ENCODE assay signal across 8 cellular contexts in the genomic region with DNA sequence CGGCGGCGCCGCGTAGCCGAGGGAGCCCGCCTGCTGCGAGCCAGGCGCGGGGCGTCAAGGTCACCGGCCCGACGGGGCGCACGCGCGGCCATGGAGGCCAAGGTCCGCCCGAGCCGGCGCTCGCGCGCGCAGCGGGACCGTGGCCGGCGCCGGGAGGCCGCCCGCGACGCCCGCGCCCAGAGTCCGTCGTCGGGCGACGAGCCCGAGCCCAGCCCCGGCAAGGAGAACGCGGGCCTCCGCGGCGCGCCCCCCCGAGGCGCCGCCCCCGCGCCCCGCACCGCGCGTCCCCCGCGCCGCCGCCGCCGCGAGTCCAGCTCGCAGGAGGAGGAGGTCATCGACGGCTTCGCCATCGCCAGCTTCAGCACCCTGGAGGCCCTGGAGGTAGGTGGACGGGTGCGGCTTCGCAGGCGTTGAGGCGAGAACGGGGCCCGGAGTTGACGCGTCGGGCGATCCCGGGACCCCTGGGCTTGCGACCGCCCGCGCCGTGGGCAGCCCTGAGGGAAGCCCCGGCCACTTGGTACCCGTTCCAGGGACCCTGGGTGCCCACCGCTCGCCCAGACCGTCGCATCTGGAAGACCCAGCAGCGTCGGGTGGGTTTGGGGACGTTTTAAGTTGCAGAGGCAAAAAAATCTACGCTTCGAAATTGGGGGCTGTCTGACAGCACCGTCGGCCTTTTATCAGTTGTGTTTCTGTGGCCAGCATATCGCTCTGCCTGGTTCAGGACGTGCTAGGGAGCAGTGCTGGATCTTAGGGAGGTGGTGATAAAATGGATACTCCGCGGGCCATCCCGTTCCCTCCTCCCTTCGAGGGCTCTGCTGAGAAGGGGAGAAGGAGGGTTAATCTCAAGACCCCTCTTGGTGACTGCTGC. TPM values are rescaled to one million over a fixed set of nuclear protein-coding genes. Genes with fewer than 3 reads are reported as not detected.
DNase-seq lines count a peak whose midpoint lies in the region; ATAC-seq and TF ChIP-seq lines count a peak whose summit lies in the region.

No MANE protein-coding gene starts in this region.

- no peaks in the 10 kb centered on the region for H3K9me3 ChIP-seq in thymus (ENCODE audit: control insufficient read depth)

- peak overlapping the region; percentile 47 for H3K4me3 ChIP-seq in kidney epithelial cell (ENCODE audit: low read depth, low read length)
- peak overlapping the region; percentile 81 for H3K4me3 ChIP-seq in thymus (ENCODE audit: low read length)

- ATAC-seq in HG03354 (IDR thresholded peaks at IDR 0.05; ENCODE audit: poor library complexity, severe bottlenecking, unreplicated experiment) = peak; percentile 17
- ATAC-seq in GM21529 (IDR thresholded peaks at IDR 0.05; ENCODE audit: unreplicated experiment) = no peak

- TF ChIP-seq CTCF in kidney epithelial cell (IDR thresholded peaks at IDR 0.05; ENCODE audit: insufficient read depth, low read length, poor library complexity, severe bottlenecking) = no peak

- H3K27ac ChIP-seq in thymus (ENCODE audit: low read depth) = no peak overlapping the region

- 4% methylated on average over 107 of the region's 107 CpGs for WGBS in thymus

- DNase-seq in NCI-H1417 (lab: John Stamatoyannopoulos, UW) (peak in 2 of 3 experiments; percentile 21 to 24), NCI-H1417 treated with DMSO at 0.1 percent for 48 hours (lab: John Stamatoyannopoulos, UW) (no peak), amniotic epithelial cell (ENCODE audit: low read depth) (peak; percentile 34), kidney epithelial cell (ENCODE audit: low read depth) (no peak), ureter (ENCODE audit: low spot score) (no peak)

- H3K27me3 ChIP-seq in kidney epithelial cell (ENCODE audit: control insufficient read depth, insufficient read depth, low read length) (peaks cover 9% of the 10 kb centered on the region), thymus (ENCODE audit: control insufficient read depth, insufficient read depth) (no peaks in the 10 kb centered on the region)

- peaks cover 20% of the 10 kb centered on the region for H3K4me1 ChIP-seq in thymus (ENCODE audit: control insufficient read depth, insufficient read depth, low read length)

- H3K36me3 ChIP-seq in kidney epithelial cell (ENCODE audit: control insufficient read depth, insufficient read depth, low read length) (no peaks in the 10 kb centered on the region), thymus (ENCODE audit: control insufficient read depth, insufficient read depth) (peaks cover 10% of the 10 kb centered on the region)

RNA-seq across cellular contexts. Expression of gene FBRSL1, which starts 0.8 kb away (rescaled TPM):
- 22.9 and 40.0 TPM in 2 replicates for total RNA-seq in kidney epithelial cell
- polyA plus RNA-seq in thymus = 28.7 TPM
- 68.7 TPM for total RNA-seq in ureter

Comparison
In these comparisons a context has a peak if more than half of its experiments do, and no peak if none do; other contexts are left out.
1. DNase-seq: peak in NCI-H1417 (2 of 3) and amniotic epithelial cell (single experiment); none in NCI-H1417 treated with DMSO at 0.1 percent for 48 hours (single experiment), kidney epithelial cell (single experiment) and ureter (single experiment).